ENCODE assay signal across 10 cellular contexts in genomic region chr17:59267776-59268175, GRCh38. TPM values are rescaled to one million over a fixed set of nuclear protein-coding genes. Genes with fewer than 3 reads are reported as not detected.
"Had no signal": no experiment of that assay in that cellular context is flagged by ENCODE, and none has a peak within 500 bp of the region (broad histone marks: within the 10 kb centered on the region; RNA-seq: fewer than 3 reads in every experiment).

No MANE protein-coding gene starts in this region.

- H3K27ac Mint-ChIP-seq: IgD-negative memory B cell had no signal

- FAIRE-seq: HepG2, HTR-8/SVneo, K562 had no signal

- H3K27ac ChIP-seq: HL-60, KMS-11 had no signal

- DNase-seq: IMR-90, KBM-7, KG1 had no signal

- H3K4me2 ChIP-seq: KMS-11 had no signal

- H3K9me3 Mint-ChIP-seq: IgD-negative memory B cell had no signal

- H3K27me3 Mint-ChIP-seq: IgD-negative memory B cell had no signal

- ATAC-seq: HepG2, K562 had no signal

- H3K4me1 Mint-ChIP-seq: IgD-negative memory B cell had no signal

- H3K4me3 ChIP-seq: K562 had no signal

- H3K4me3 Mint-ChIP-seq: IgD-negative memory B cell had no signal

RNA-seq across cellular contexts. Expression of gene GDPD1, which starts 47.5 kb away (rescaled TPM):
- total RNA-seq: HT-29 had no signal
